Comparison of ENCODE assay signal across 20 cellular contexts in the genomic region with DNA sequence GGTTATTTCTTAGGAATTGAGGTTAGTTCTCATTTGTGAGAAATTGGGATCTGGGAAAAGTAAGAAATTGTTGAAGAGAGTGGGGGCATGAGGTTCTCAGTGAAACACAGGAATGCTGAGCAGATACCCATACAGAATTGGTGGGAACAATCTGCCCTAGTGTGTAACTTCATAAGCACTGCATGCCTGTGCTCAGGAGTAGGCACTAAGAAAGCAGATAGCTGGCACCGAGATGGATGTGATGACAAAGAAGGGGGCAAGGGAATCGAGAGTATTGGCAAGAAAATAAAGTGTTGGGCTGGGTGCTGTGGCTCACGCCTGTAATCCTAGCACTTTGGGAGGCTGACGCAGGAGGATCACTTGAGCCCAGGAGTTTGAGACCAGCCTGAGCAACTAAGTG. TPM values are rescaled to one million over a fixed set of nuclear protein-coding genes. Genes with fewer than 3 reads are reported as not detected.
DNase-seq lines count a peak whose midpoint lies in the region; ATAC-seq and TF ChIP-seq lines count a peak whose summit lies in the region.
"Had no signal": no experiment of that assay in that cellular context is flagged by ENCODE, and none has a peak within 500 bp of the region (broad histone marks: within the 10 kb centered on the region; RNA-seq: fewer than 3 reads in every experiment).

No MANE protein-coding gene starts in this region.

- TF ChIP-seq CTCF in endothelial cell (IDR thresholded peaks at IDR 0.05; ENCODE audit: unreplicated experiment): no peak
- peak in 1 of 6 experiments; percentile 7 for TF ChIP-seq CTCF in thyroid gland (IDR thresholded peaks at IDR 0.05)
- no peak for TF ChIP-seq CTCF in suprapubic skin (IDR thresholded peaks at IDR 0.05)

- H3K4me3 ChIP-seq in thyroid gland (replicated peaks in 1 of 3): no peak overlapping the region
- no peak overlapping the region for H3K4me3 ChIP-seq in suprapubic skin
- H3K4me3 ChIP-seq: A549, BLaER1 had no signal

- H3K27me3 ChIP-seq in thyroid gland: no peaks in the 10 kb centered on the region
- H3K27me3 ChIP-seq in suprapubic skin: no peaks in the 10 kb centered on the region
- H3K27me3 ChIP-seq: BLaER1 had no signal

- peaks cover 31 to 55% of the 10 kb centered on the region in 2 donors for H3K4me1 ChIP-seq in thyroid gland
- peaks cover 21% of the 10 kb centered on the region for H3K4me1 ChIP-seq in suprapubic skin

- H3K27ac ChIP-seq in thyroid gland (peak overlapping the region; percentile 73 to 82 (median 79)), suprapubic skin (no peak overlapping the region)
- H3K27ac ChIP-seq: 22Rv1, A549, BLaER1 had no signal

- H3K36me3 ChIP-seq in thyroid gland: no peaks in the 10 kb centered on the region
- H3K36me3 ChIP-seq in suprapubic skin: no peaks in the 10 kb centered on the region

- H3K4me3 Mint-ChIP-seq in activated T-cell treated with anti-CD3 and anti-CD28 coated beads, Interleukin-2, amount 50 U/mL, for 72 hours: no peak overlapping the region
- no peak overlapping the region for H3K4me3 Mint-ChIP-seq in activated T-cell treated with anti-CD3 and anti-CD28 coated beads, Interleukin-2, amount 50 U/mL, for 24 hours
- no peak overlapping the region for H3K4me3 Mint-ChIP-seq in activated T-helper 1 cell treated with anti-CD3 and anti-CD28 coated beads, Interleukin-12 subunit alpha, Interleukin-12 subunit beta, Interleukin-2, Interleukin-4 antibody, amounts not matched to agents 30 ng/mL and 10 ng/mL and 1 ng/mL, durations not matched to agents 14 hours and 24 hours and 36 hours
- H3K4me3 Mint-ChIP-seq in endothelial cell (ENCODE audit: unreplicated experiment): peak overlapping the region; percentile 5

- WGBS in thyroid gland, 2 donors: 42 to 53% methylated on average over 4 of the region's 4 CpGs
- 63% methylated on average over 4 of the region's 4 CpGs for whole genome bisulfite sequencing in suprapubic skin

- H3K4me1 Mint-ChIP-seq in activated T-cell treated with anti-CD3 and anti-CD28 coated beads, Interleukin-2, amount 50 U/mL, for 72 hours (ENCODE audit: low read depth): peaks cover 44% of the 10 kb centered on the region
- peaks cover 32% of the 10 kb centered on the region for H3K4me1 Mint-ChIP-seq in activated T-cell treated with anti-CD3 and anti-CD28 coated beads, Interleukin-2, amount 50 U/mL, for 24 hours (ENCODE audit: low read depth)
- peaks cover 24% of the 10 kb centered on the region for H3K4me1 Mint-ChIP-seq in activated T-helper 1 cell treated with anti-CD3 and anti-CD28 coated beads, Interleukin-12 subunit alpha, Interleukin-12 subunit beta, Interleukin-2, Interleukin-4 antibody, amounts not matched to agents 30 ng/mL and 10 ng/mL and 1 ng/mL, durations not matched to agents 14 hours and 24 hours and 36 hours (ENCODE audit: low read depth)
- peaks cover 8% of the 10 kb centered on the region for H3K4me1 Mint-ChIP-seq in endothelial cell (ENCODE audit: unreplicated experiment)

- peak overlapping the region; percentile 44 for H3K27ac Mint-ChIP-seq in activated T-cell treated with anti-CD3 and anti-CD28 coated beads, Interleukin-2, amount 50 U/mL, for 72 hours
- no peak overlapping the region for H3K27ac Mint-ChIP-seq in activated T-cell treated with anti-CD3 and anti-CD28 coated beads, Interleukin-2, amount 50 U/mL, for 24 hours
- H3K27ac Mint-ChIP-seq in activated T-helper 1 cell treated with anti-CD3 and anti-CD28 coated beads, Interleukin-12 subunit alpha, Interleukin-12 subunit beta, Interleukin-2, Interleukin-4 antibody, amounts not matched to agents 30 ng/mL and 10 ng/mL and 1 ng/mL, durations not matched to agents 14 hours and 24 hours and 36 hours: peak overlapping the region; percentile 40
- H3K27ac Mint-ChIP-seq in endothelial cell (ENCODE audit: unreplicated experiment): no peak overlapping the region
- H3K27ac Mint-ChIP-seq: IgD-negative memory B cell had no signal

- peak in 1 of 2 donors; percentile 52 for TF ChIP-seq POLR2A in thyroid gland (IDR thresholded peaks at IDR 0.05)
- TF ChIP-seq POLR2A in suprapubic skin (IDR thresholded peaks at IDR 0.05): no peak

- H3K9me3 ChIP-seq in thyroid gland: no peaks in the 10 kb centered on the region
- H3K9me3 ChIP-seq in suprapubic skin: no peaks in the 10 kb centered on the region
- H3K9me3 ChIP-seq: A549, BLaER1 had no signal

- H3K27me3 Mint-ChIP-seq in activated T-cell treated with anti-CD3 and anti-CD28 coated beads, Interleukin-2, amount 50 U/mL, for 72 hours (ENCODE audit: low read depth): no peaks in the 10 kb centered on the region
- no peaks in the 10 kb centered on the region for H3K27me3 Mint-ChIP-seq in activated T-cell treated with anti-CD3 and anti-CD28 coated beads, Interleukin-2, amount 50 U/mL, for 24 hours
- no peaks in the 10 kb centered on the region for H3K27me3 Mint-ChIP-seq in activated T-helper 1 cell treated with anti-CD3 and anti-CD28 coated beads, Interleukin-12 subunit alpha, Interleukin-12 subunit beta, Interleukin-2, Interleukin-4 antibody, amounts not matched to agents 30 ng/mL and 10 ng/mL and 1 ng/mL, durations not matched to agents 14 hours and 24 hours and 36 hours (ENCODE audit: insufficient read depth)
- H3K27me3 Mint-ChIP-seq in endothelial cell (ENCODE audit: unreplicated experiment): peaks cover 6% of the 10 kb centered on the region
- H3K27me3 Mint-ChIP-seq: CD8-positive, alpha-beta memory T cell; IgD-negative memory B cell had no signal

- no peak for ATAC-seq in activated T-cell treated with anti-CD3 and anti-CD28 coated beads, Interleukin-2, amount 50 U/mL, for 72 hours (replicated peaks in 1 of 2)
- ATAC-seq in HG03039 (IDR thresholded peaks at IDR 0.05; ENCODE audit: unreplicated experiment): no peak
- ATAC-seq: A549, HepG2 had no signal

- no peak for TF ChIP-seq EP300 in suprapubic skin (IDR thresholded peaks at IDR 0.05)

- intact Hi-C loops in activated T-helper 1 cell treated with anti-CD3 and anti-CD28 coated beads, Interleukin-12 subunit alpha, Interleukin-12 subunit beta, Interleukin-2, Interleukin-4 antibody, amounts not matched to agents 30 ng/mL and 10 ng/mL and 1 ng/mL, durations not matched to agents 14 hours and 24 hours and 36 hours (cut with micrococcal nuclease): loop anchor here (5.0 kb wide), 1 partner anchor 342 kb away; no protein-coding TSS in a partner anchor
- intact Hi-C loops in thyroid gland (cut with DNase I): loop anchor here (5.0 kb wide), 1 partner anchor 132 kb away; no protein-coding TSS in a partner anchor

- H3K9me3 Mint-ChIP-seq in activated T-cell treated with anti-CD3 and anti-CD28 coated beads, Interleukin-2, amount 50 U/mL, for 72 hours: no peaks in the 10 kb centered on the region
- no peaks in the 10 kb centered on the region for H3K9me3 Mint-ChIP-seq in activated T-cell treated with anti-CD3 and anti-CD28 coated beads, Interleukin-2, amount 50 U/mL, for 24 hours
- H3K9me3 Mint-ChIP-seq in activated T-helper 1 cell treated with anti-CD3 and anti-CD28 coated beads, Interleukin-12 subunit alpha, Interleukin-12 subunit beta, Interleukin-2, Interleukin-4 antibody, amounts not matched to agents 30 ng/mL and 10 ng/mL and 1 ng/mL, durations not matched to agents 14 hours and 24 hours and 36 hours: no peaks in the 10 kb centered on the region
- H3K9me3 Mint-ChIP-seq in endothelial cell (ENCODE audit: unreplicated experiment): no peaks in the 10 kb centered on the region
- H3K9me3 Mint-ChIP-seq: CD8-positive, alpha-beta memory T cell; IgD-negative memory B cell had no signal

- peaks cover 3 to 4% of the 10 kb centered on the region in 2 donors for H3K36me3 Mint-ChIP-seq in activated T-cell treated with anti-CD3 and anti-CD28 coated beads, Interleukin-2, amount 50 U/mL, for 72 hours (ENCODE audit: insufficient read depth in 2 of 2)
- H3K36me3 Mint-ChIP-seq in activated T-cell treated with anti-CD3 and anti-CD28 coated beads, Interleukin-2, amount 50 U/mL, for 24 hours (ENCODE audit: low read depth): peaks cover 22% of the 10 kb centered on the region
- H3K36me3 Mint-ChIP-seq in activated T-helper 1 cell treated with anti-CD3 and anti-CD28 coated beads, Interleukin-12 subunit alpha, Interleukin-12 subunit beta, Interleukin-2, Interleukin-4 antibody, amounts not matched to agents 30 ng/mL and 10 ng/mL and 1 ng/mL, durations not matched to agents 14 hours and 24 hours and 36 hours (ENCODE audit: low read depth): peaks cover 10% of the 10 kb centered on the region
- peaks cover 9% of the 10 kb centered on the region for H3K36me3 Mint-ChIP-seq in endothelial cell (ENCODE audit: low read depth, unreplicated experiment)

- DNase-seq in activated T-cell treated with anti-CD3 and anti-CD28 coated beads, Interleukin-2, amount 50 U/mL, for 72 hours: no peak
- no peak for DNase-seq in activated T-cell treated with anti-CD3 and anti-CD28 coated beads, Interleukin-2, amount 50 U/mL, for 24 hours
- DNase-seq in activated T-helper 1 cell treated with anti-CD3 and anti-CD28 coated beads, Interleukin-12 subunit alpha, Interleukin-12 subunit beta, Interleukin-2, Interleukin-4 antibody, amounts not matched to agents 30 ng/mL and 10 ng/mL and 1 ng/mL, durations not matched to agents 14 hours and 24 hours and 36 hours (ENCODE audit: low spot score): no peak
- DNase-seq in endothelial cell (ENCODE audit: low spot score): no peak
- DNase-seq in thyroid gland: peak; percentile 65 to 71
- no peak for DNase-seq in suprapubic skin (ENCODE audit: low spot score in 2 of 2)
- DNase-seq in foreskin melanocyte: no peak
- DNase-seq: AML-193; CD8-positive, alpha-beta memory T cell; COR-L47; DMS 273 treated with DMSO at 0.1 percent for 48 hours; DMS53; GOT3; H7 had no signal

RNA-seq across cellular contexts. Expression of a gene that starts 4.0 kb away (rescaled TPM):
- 1 to 10 TPM; 3.2 to 4.7 TPM for total RNA-seq in activated T-cell treated with anti-CD3 and anti-CD28 coated beads, Interleukin-2, amount 50 U/mL, for 72 hours
- total RNA-seq in activated T-helper 1 cell treated with anti-CD3 and anti-CD28 coated beads, Interleukin-12 subunit alpha, Interleukin-12 subunit beta, Interleukin-2, Interleukin-4 antibody, amounts not matched to agents 30 ng/mL and 10 ng/mL and 1 ng/mL, durations not matched to agents 14 hours and 24 hours and 36 hours: 4.5 and 5.1 TPM in 2 replicates
- total RNA-seq in endothelial cell (ENCODE audit: unreplicated experiment) (17.5 TPM), thyroid gland (100 to 1,000 TPM in 3 of 4 donors, 10 to 100 TPM in 1; 96.3 to 184 (median 159) TPM), suprapubic skin (10 to 100 TPM in 2 of 4 donors, 1 to 10 TPM in 2; 8.0 to 14.0 (median 11.2) TPM)

RNA-seq across cellular contexts. Expression of a gene that starts 46.2 kb away (rescaled TPM):
- 10 to 100 TPM; 14.9 to 21.6 TPM for total RNA-seq in activated T-cell treated with anti-CD3 and anti-CD28 coated beads, Interleukin-2, amount 50 U/mL, for 72 hours
- total RNA-seq in activated T-helper 1 cell treated with anti-CD3 and anti-CD28 coated beads, Interleukin-12 subunit alpha, Interleukin-12 subunit beta, Interleukin-2, Interleukin-4 antibody, amounts not matched to agents 30 ng/mL and 10 ng/mL and 1 ng/mL, durations not matched to agents 14 hours and 24 hours and 36 hours: 27.1 and 29.3 TPM in 2 replicates
- total RNA-seq in endothelial cell (ENCODE audit: unreplicated experiment) (60.2 TPM), thyroid gland (1 to 10 TPM; 2.2 to 6.2 (median 4.3) TPM), suprapubic skin (10 to 100 TPM; 27.5 to 48.2 (median 43.1) TPM)

Comparison
In these comparisons a context has a peak if more than half of its experiments do, and no peak if none do; other contexts are left out.
1. H3K27ac Mint-ChIP-seq: peak in activated T-cell treated with anti-CD3 and anti-CD28 coated beads, Interleukin-2, amount 50 U/mL, for 72 hours (single experiment) and activated T-helper 1 cell treated with anti-CD3 and anti-CD28 coated beads, Interleukin-12 subunit alpha, Interleukin-12 subunit beta, Interleukin-2, Interleukin-4 antibody, amounts not matched to agents 30 ng/mL and 10 ng/mL and 1 ng/mL, durations not matched to agents 14 hours and 24 hours and 36 hours (single experiment); none in activated T-cell treated with anti-CD3 and anti-CD28 coated beads, Interleukin-2, amount 50 U/mL, for 24 hours (single experiment) and endothelial cell (single experiment).
2. DNase-seq: peak in thyroid gland (2 of 2); none in activated T-cell treated with anti-CD3 and anti-CD28 coated beads, Interleukin-2, amount 50 U/mL, for 72 hours (0 of 2), activated T-cell treated with anti-CD3 and anti-CD28 coated beads, Interleukin-2, amount 50 U/mL, for 24 hours (single experiment), activated T-helper 1 cell treated with anti-CD3 and anti-CD28 coated beads, Interleukin-12 subunit alpha, Interleukin-12 subunit beta, Interleukin-2, Interleukin-4 antibody, amounts not matched to agents 30 ng/mL and 10 ng/mL and 1 ng/mL, durations not matched to agents 14 hours and 24 hours and 36 hours (single experiment), endothelial cell (single experiment), suprapubic skin (0 of 2) and foreskin melanocyte (single experiment).